8 cellular contexts compared by ENCODE assay signal in the genomic region with DNA sequence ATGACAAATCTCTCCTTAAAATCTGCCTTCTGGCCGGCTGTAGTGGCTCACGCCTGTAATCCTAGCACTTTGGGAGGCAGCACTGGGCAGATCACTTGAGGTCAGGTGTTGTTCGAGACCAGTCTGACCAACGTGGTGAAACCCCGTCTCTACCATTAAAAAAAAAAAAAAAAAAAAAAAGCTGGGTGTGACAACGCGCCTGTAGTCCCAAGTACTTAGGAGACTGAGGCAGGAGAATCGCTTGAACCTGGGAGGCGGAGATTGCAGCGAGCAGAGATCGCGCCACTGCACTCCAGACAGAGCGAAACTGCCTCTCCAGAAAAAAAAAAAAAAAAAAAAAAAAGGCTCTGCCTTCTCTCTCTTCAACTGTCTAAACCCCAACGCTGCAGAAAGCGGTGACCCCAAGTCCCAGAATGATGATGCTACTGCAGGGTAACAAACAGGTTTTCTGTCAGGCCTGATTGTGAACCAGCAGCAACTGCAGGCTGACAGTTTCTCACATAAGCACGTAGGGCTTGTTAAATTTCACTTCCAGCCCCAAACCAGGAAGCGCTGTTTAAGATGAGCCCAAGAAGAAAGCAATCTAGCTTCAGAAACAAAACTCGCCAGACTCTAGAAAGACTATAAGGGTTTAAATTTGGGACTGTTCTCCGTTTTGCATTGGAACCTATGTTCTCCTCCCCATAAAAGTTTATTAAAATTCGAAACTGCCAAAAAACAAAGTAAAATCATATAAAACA. TPM values are rescaled to one million over a fixed set of nuclear protein-coding genes. Genes with fewer than 3 reads are reported as not detected.
DNase-seq lines count a peak whose midpoint lies in the region; ATAC-seq and TF ChIP-seq lines count a peak whose summit lies in the region.

No MANE protein-coding gene starts in this region.

- no peak for TF ChIP-seq POLR2A in uterus (IDR thresholded peaks at IDR 0.05)

- TF ChIP-seq CTCF in Caco-2 (IDR thresholded peaks at IDR 0.05; ENCODE audit: insufficient read depth in 1 of 2, low read depth in 1 of 2, low read length in 1 of 2, severe bottlenecking in 1 of 2, unreplicated experiment in 1 of 2), result no peak
- no peak for TF ChIP-seq CTCF in MM.1S (IDR thresholded peaks at IDR 0.05; ENCODE audit: low read length)
- TF ChIP-seq CTCF in fibroblast of lung (conservative IDR thresholded peaks at IDR 0.05 in 1 of 2, IDR thresholded peaks at IDR 0.05 in 1 of 2; ENCODE audit: low read depth in 1 of 2, low read length in 2 of 2), result no peak
- no peak for TF ChIP-seq CTCF in nephron (IDR thresholded peaks at IDR 0.05; ENCODE audit: unreplicated experiment in 3 of 3)
- TF ChIP-seq CTCF in uterus (IDR thresholded peaks at IDR 0.05), result no peak

- H3K4me3 Mint-ChIP-seq in Caco-2 (ENCODE audit: unreplicated experiment) (peak overlapping the region; percentile 81), nephron (peak overlapping the region; percentile 88 to 98 (median 95))

- no peaks in the 10 kb centered on the region for H3K27me3 Mint-ChIP-seq in Caco-2 (ENCODE audit: insufficient read depth, unreplicated experiment)
- peaks cover 22% of the 10 kb centered on the region for H3K27me3 Mint-ChIP-seq in nephron (ENCODE audit: low read depth)

- H3K9me2 ChIP-seq in MM.1S (replicated peaks; ENCODE audit: insufficient read depth, low read length), result no peaks in the 10 kb centered on the region

- peaks cover 38% of the 10 kb centered on the region for H3K79me2 ChIP-seq in MM.1S (ENCODE audit: low read length)
- peaks cover 37% of the 10 kb centered on the region for H3K79me2 ChIP-seq in fibroblast of lung (ENCODE audit: control insufficient read depth, insufficient read depth, low read length)

- H3K27ac ChIP-seq in MM.1S (ENCODE audit: low read length), result peak overlapping the region; percentile 72
- peak overlapping the region; percentile 97 for H3K27ac ChIP-seq in fibroblast of lung (ENCODE audit: insufficient read depth, low read length)
- peak overlapping the region; percentile 96 to 97 for H3K27ac ChIP-seq in uterus

- peak overlapping the region; percentile 90 for H3K4me3 ChIP-seq in Caco-2 (ENCODE audit: low read depth, low read length)
- peak overlapping the region; percentile 78 for H3K4me3 ChIP-seq in MM.1S (ENCODE audit: low read length)
- H3K4me3 ChIP-seq in fibroblast of lung (replicated peaks in 1 of 4; ENCODE audit: control extremely low read depth in 1 of 4, insufficient read depth in 1 of 4, low read depth in 3 of 4, low read length in 4 of 4), result peak overlapping the region; percentile 44 to 94 (median 82)
- peak overlapping the region; percentile 68 to 69 for H3K4me3 ChIP-seq in uterus

- H3F3A ChIP-seq in MM.1S (ENCODE audit: insufficient read depth, low read length), result peaks cover 28% of the 10 kb centered on the region

- H3K36me3 Mint-ChIP-seq in Caco-2 (ENCODE audit: insufficient read depth, unreplicated experiment) (peaks cover 22% of the 10 kb centered on the region), nephron (ENCODE audit: low read depth) (no peaks in the 10 kb centered on the region)

- POLR2A ChIA-PET in Caco-2 (lab: Charles Lee), result interaction anchor here (0.6 to 3.2 kb wide), 6 partner anchors 12 to 475 kb away, joined by 4 to 23 read pairs (median 8); no protein-coding TSS in a partner anchor

- intact Hi-C loops in Caco-2 (cut with micrococcal nuclease; ENCODE audit: unreplicated experiment), result no loop called here
- intact Hi-C loops in uterus (cut with DNase I; ENCODE audit: low total_unique reads), result no loop called here

- no peaks in the 10 kb centered on the region for H3K9me3 Mint-ChIP-seq in Caco-2 (ENCODE audit: unreplicated experiment)
- no peaks in the 10 kb centered on the region for H3K9me3 Mint-ChIP-seq in nephron

- H2AFZ ChIP-seq in MM.1S (ENCODE audit: low read length) (peak overlapping the region; percentile 96), fibroblast of lung (ENCODE audit: low read length) (no peak overlapping the region)

- H3K4me2 ChIP-seq in MM.1S (ENCODE audit: low read depth, low read length) (peak overlapping the region; percentile 94), fibroblast of lung (ENCODE audit: extremely low read depth, insufficient read depth, low read length) (peak overlapping the region; percentile 82)

- no peaks in the 10 kb centered on the region for H3K36me3 ChIP-seq in Caco-2 (ENCODE audit: control insufficient read depth, insufficient read depth, low read length)
- H3K36me3 ChIP-seq in MM.1S (replicated peaks; ENCODE audit: insufficient read depth, low read length), result no peaks in the 10 kb centered on the region
- no peaks in the 10 kb centered on the region for H3K36me3 ChIP-seq in fibroblast of lung (ENCODE audit: control insufficient read depth, insufficient read depth, low read length)
- no peaks in the 10 kb centered on the region for H3K36me3 ChIP-seq in uterus

- no peaks in the 10 kb centered on the region for H4K20me1 ChIP-seq in MM.1S (ENCODE audit: insufficient read depth, low read length)
- H4K20me1 ChIP-seq in fibroblast of lung (ENCODE audit: control insufficient read depth, extremely low read depth, insufficient read depth, low read length), result no peaks in the 10 kb centered on the region

- H3K9me3 ChIP-seq in Caco-2 (no peaks in the 10 kb centered on the region), MM.1S (replicated peaks; ENCODE audit: insufficient read depth, low read length) (no peaks in the 10 kb centered on the region), fibroblast of lung (ENCODE audit: control insufficient read depth, insufficient read depth, low read depth, low read length) (no peaks in the 10 kb centered on the region), uterus (no peaks in the 10 kb centered on the region)

- H3K27me3 ChIP-seq in Caco-2 (replicated peaks; ENCODE audit: control insufficient read depth, insufficient read depth, low read length) (no peaks in the 10 kb centered on the region), MM.1S (replicated peaks; ENCODE audit: insufficient read depth, low read length) (peaks cover 17% of the 10 kb centered on the region), fibroblast of lung (ENCODE audit: control insufficient read depth, insufficient read depth, low read length) (no peaks in the 10 kb centered on the region), uterus (no peaks in the 10 kb centered on the region)

- peaks cover 47% of the 10 kb centered on the region for H3K4me1 Mint-ChIP-seq in Caco-2 (ENCODE audit: low read depth, unreplicated experiment)
- peaks cover 16% of the 10 kb centered on the region for H3K4me1 Mint-ChIP-seq in nephron

- CTCF ChIA-PET in Caco-2 (lab: Charles Lee), result interaction anchor here (0.6 to 3.2 kb wide), 4 partner anchors 8 to 91 kb away, joined by 3 to 13 read pairs (median 8); no protein-coding TSS in a partner anchor

- H3K4me1 ChIP-seq in Caco-2 (peaks cover 58% of the 10 kb centered on the region), MM.1S (ENCODE audit: low read length) (peaks cover 25% of the 10 kb centered on the region), fibroblast of lung (ENCODE audit: control insufficient read depth, extremely low read depth, insufficient read depth, low read length) (peaks cover 14% of the 10 kb centered on the region), uterus (no peaks in the 10 kb centered on the region)

- H3K27ac Mint-ChIP-seq in Caco-2 (ENCODE audit: unreplicated experiment) (peak overlapping the region; percentile 86), nephron (peak overlapping the region; percentile 92 to 96 (median 93))

- DNase-seq in Caco-2 (peak in 1 of 2 experiments; percentile 38), MM.1S (peak; percentile 57), activated T-cell treated with anti-CD3 and anti-CD28 coated beads for 24 hours (ENCODE audit: low read depth) (peak; percentile 13), fibroblast of lung (ENCODE audit: low read depth in 2 of 2) (peak; percentile 55 to 68), uterus (peak; percentile 21 to 29), COR-L47 (lab: John Stamatoyannopoulos, UW) (no peak)

- ATAC-seq in GM21529 (IDR thresholded peaks at IDR 0.05; ENCODE audit: unreplicated experiment), result peak; percentile 29

- H3K9ac ChIP-seq in MM.1S (ENCODE audit: low read length) (peak overlapping the region; percentile 66; the same call in 1 of the 2 replicates), fibroblast of lung (ENCODE audit: insufficient read depth, low read length) (peak overlapping the region; percentile 35)

- TSS peak; percentile 84 for BruUV-seq in Caco-2 (replicated peaks; lab: Mats Ljungman, UMichigan)

RNA-seq across cellular contexts. Expression of a gene that starts 0.9 kb away (rescaled TPM):
- total RNA-seq in Caco-2 (2022), result 418 and 426 TPM in 2 replicates
- total RNA-seq in fibroblast of lung, result 153 and 203 TPM in 2 replicates
- 378 TPM in 2 replicates for polyA plus RNA-seq in fibroblast of lung
- 255 and 278 TPM in 2 replicates for polyA plus RNA-seq in fibroblast of lung (2012)
- polyA minus RNA-seq in fibroblast of lung (ENCODE audit: low replicate concordance), result 43.3 and 57.6 TPM in 2 replicates
- 100 to 1,000 TPM in 3 of 4 donors, 10 to 100 TPM in 1; 98.2 to 350 (median 136) TPM for total RNA-seq in uterus
